In the genomic region with DNA sequence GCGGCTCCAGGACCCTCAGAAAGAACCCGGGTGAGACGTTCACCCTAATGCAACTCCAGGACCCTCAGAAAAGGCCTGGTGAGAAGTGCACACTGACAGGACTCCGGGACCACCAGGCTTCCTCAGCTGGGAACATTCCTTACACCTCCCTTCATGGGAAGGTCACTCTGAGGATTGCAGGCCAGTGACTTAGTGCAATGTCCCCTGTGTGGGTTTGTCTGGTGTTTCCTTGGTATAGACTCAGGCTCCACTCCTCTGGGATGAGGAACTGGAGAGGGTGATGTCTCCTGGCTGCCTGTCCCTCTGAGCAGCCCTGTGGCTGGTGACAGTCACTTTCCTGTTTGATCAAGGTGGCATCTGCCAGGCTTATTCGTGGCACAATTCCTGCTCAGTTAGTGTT, we compare ENCODE assay signal across 11 cellular contexts. TPM values are rescaled to one million over a fixed set of nuclear protein-coding genes. Genes with fewer than 3 reads are reported as not detected.
"Had no signal": no experiment of that assay in that cellular context is flagged by ENCODE, and none has a peak within 500 bp of the region (broad histone marks: within the 10 kb centered on the region; RNA-seq: fewer than 3 reads in every experiment).

No MANE protein-coding gene starts in this region.

- H3K27ac ChIP-seq: GM23248, HL-60 had no signal

- H3K4me3 ChIP-seq: GM23248, HAP-1 had no signal

- ATAC-seq: HCT116, HepG2 had no signal

- H3K4me1 ChIP-seq: HAP-1 had no signal

- H3K4me1 Mint-ChIP-seq: IgD-negative memory B cell had no signal

- H3K9ac ChIP-seq: GM23248 had no signal

- H3K9me3 Mint-ChIP-seq: HFFc6 had no signal

- H3K4me3 Mint-ChIP-seq: HFFc6, IgD-negative memory B cell had no signal

- H3K9me3 ChIP-seq: HAP-1 had no signal

- H3K36me3 ChIP-seq: HAP-1 had no signal

- DNase-seq: GM23248, GOT3, H7, HFFc6, KBM-7 had no signal

- H2AFZ ChIP-seq: GM23248 had no signal

- H3K36me3 Mint-ChIP-seq: IgD-negative memory B cell had no signal

- H3K27ac Mint-ChIP-seq: HFFc6, IgD-negative memory B cell had no signal

- H3K27me3 Mint-ChIP-seq: IgD-negative memory B cell had no signal

RNA-seq across cellular contexts. Expression of a gene that starts 49.7 kb away (rescaled TPM):
- total RNA-seq: GM23248, H4, H7 had no signal
- polyA plus RNA-seq: IgD-negative memory B cell had no signal
